1 cellular context compared by ENCODE assay signal in genomic region chr10:97841166-97841565, GRCh38. TPM values are rescaled to one million over a fixed set of nuclear protein-coding genes. Genes with fewer than 3 reads are reported as not detected.
"Had no signal": no experiment of that assay in that cellular context is flagged by ENCODE, and none has a peak within 500 bp of the region (broad histone marks: within the 10 kb centered on the region; RNA-seq: fewer than 3 reads in every experiment).

No MANE protein-coding gene starts in this region.

RNA-seq across cellular contexts. Expression of gene GOLGA7B, which starts 8.5 kb away (rescaled TPM):
- total RNA-seq: MCF 10A had no signal
